14 cellular contexts compared by ENCODE assay signal in the genomic region with DNA sequence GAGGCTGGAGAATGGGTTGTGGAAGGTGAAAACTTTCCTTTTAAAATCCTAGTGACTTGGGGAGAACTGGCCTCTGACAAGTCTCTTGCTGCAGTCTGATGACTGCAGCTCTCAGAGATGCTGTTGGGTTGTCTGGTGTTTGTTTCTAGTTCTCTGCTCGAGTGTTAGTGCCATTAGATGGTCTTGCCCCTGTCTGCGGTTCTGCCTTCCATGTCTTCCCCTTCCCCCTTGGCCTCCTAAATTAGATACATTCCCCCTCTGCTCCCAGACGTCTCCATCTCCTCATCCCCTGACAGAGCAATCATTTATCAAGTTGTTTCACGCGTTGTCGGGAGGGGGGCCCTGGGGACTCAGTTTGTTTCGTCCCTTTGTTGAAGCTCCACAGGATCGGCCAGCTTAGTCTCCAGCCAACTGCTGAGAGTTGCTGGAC.
DNase-seq lines count a peak whose midpoint lies in the region; ATAC-seq and TF ChIP-seq lines count a peak whose summit lies in the region.
"Had no signal": no experiment of that assay in that cellular context is flagged by ENCODE, and none has a peak within 500 bp of the region (broad histone marks: within the 10 kb centered on the region; RNA-seq: fewer than 3 reads in every experiment).

No MANE protein-coding gene starts in this region.

- H4K20me1 ChIP-seq in PC-3 (ENCODE audit: low read length) = no peaks in the 10 kb centered on the region

- H3K4me1 ChIP-seq in HUES6 (ENCODE audit: control insufficient read depth, insufficient read depth, low read length) (peaks cover 67% of the 10 kb centered on the region), PC-3 (ENCODE audit: insufficient read depth, low read length) (no peaks in the 10 kb centered on the region), ovary (ENCODE audit: insufficient read depth) (peaks cover 2% of the 10 kb centered on the region)

- intact Hi-C loops in sciatic nerve (cut with DNase I) (no loop called here), PC-3 (cut with micrococcal nuclease) (no loop called here), ovary (cut with DNase I) (no loop called here)

- DNase-seq in cerebellum (ENCODE audit: low spot score) (peak; percentile 34), inferior parietal cortex (ENCODE audit: extremely low spot score) (peak; percentile 74), sciatic nerve (ENCODE audit: low spot score) (no peak), PC-3 (no peak), ovary (no peak)
- DNase-seq in activated CD8-positive, alpha-beta memory T cell treated with anti-CD3 and anti-CD28 coated beads for 24 hours = no peak
- DNase-seq: CD8-positive, alpha-beta memory T cell; dermis blood vessel endothelial cell; mucosa of descending colon; NCI-H1930; stimulated activated CD8-positive, alpha-beta memory T cell treated with anti-CD3 and anti-CD28 coated beads, Interleukin-4, amount 100 ng/mL, for 48 hours; T-helper 2 cell had no signal

- H3K27me3 ChIP-seq in HUES6 (ENCODE audit: control insufficient read depth, insufficient read depth, low read length) (no peaks in the 10 kb centered on the region), PC-3 (ENCODE audit: low read length) (peaks cover 55% of the 10 kb centered on the region), ovary (no peaks in the 10 kb centered on the region)

- CTCF ChIA-PET in PC-3 (lab: Charles Lee) = no interaction called here

- H3F3A ChIP-seq in PC-3 (ENCODE audit: low read length, unreplicated experiment) = no peaks in the 10 kb centered on the region

- H2AFZ ChIP-seq in PC-3 (ENCODE audit: low read length) = no peak overlapping the region

- no peak overlapping the region for H3K9ac ChIP-seq in HUES6 (ENCODE audit: low read length)
- no peak overlapping the region for H3K9ac ChIP-seq in PC-3 (ENCODE audit: low read length)

- no peak for TF ChIP-seq CTCF in PC-3 (conservative IDR thresholded peaks at IDR 0.05; ENCODE audit: low read depth, low read length)
- TF ChIP-seq CTCF in ovary (IDR thresholded peaks at IDR 0.05) = no peak

- no peak for TF ChIP-seq EP300 in ovary (IDR thresholded peaks at IDR 0.05)

- no peaks in the 10 kb centered on the region for H3K79me2 ChIP-seq in PC-3 (ENCODE audit: low read length)

- no peaks in the 10 kb centered on the region for H3K9me3 ChIP-seq in HUES6 (ENCODE audit: control insufficient read depth, insufficient read depth, low read depth, low read length)
- no peaks in the 10 kb centered on the region for H3K9me3 ChIP-seq in PC-3 (ENCODE audit: low read length)
- no peaks in the 10 kb centered on the region for H3K9me3 ChIP-seq in ovary
- H3K9me3 ChIP-seq: mucosa of descending colon had no signal

- H3K27ac ChIP-seq in HUES6 (ENCODE audit: low read depth, low read length) (peak overlapping the region; percentile 4; the same call in 1 of the 2 replicates), PC-3 (ENCODE audit: low read length) (no peak overlapping the region), ovary (no peak overlapping the region)

- BruUV-seq in PC-3 (replicated peaks; lab: Mats Ljungman, UMichigan) = no TSS peak

- ATAC-seq in sciatic nerve = peak; percentile 64
- ATAC-seq in GM19351 (IDR thresholded peaks at IDR 0.05; ENCODE audit: unreplicated experiment) = no peak
- no peak for ATAC-seq in PC-3
- ATAC-seq: mucosa of descending colon had no signal

- H3K9me2 ChIP-seq in PC-3 (replicated peaks; ENCODE audit: low read length) = no peaks in the 10 kb centered on the region

- no peak for TF ChIP-seq POLR2A in ovary (IDR thresholded peaks at IDR 0.05)

- H3K36me3 ChIP-seq in HUES6 (ENCODE audit: control insufficient read depth, insufficient read depth, low read length) (no peaks in the 10 kb centered on the region), PC-3 (ENCODE audit: low read depth, low read length) (no peaks in the 10 kb centered on the region), ovary (no peaks in the 10 kb centered on the region)

- WGBS in ovary, 3 donors = 37 to 40% (median 39%) methylated on average over 8 of the region's 8 CpGs

- H3K4me3 ChIP-seq in HUES6 (ENCODE audit: low read depth, low read length) = peak overlapping the region; percentile 22
- no peak overlapping the region for H3K4me3 ChIP-seq in PC-3 (ENCODE audit: low read length)
- H3K4me3 ChIP-seq in ovary = no peak overlapping the region
- H3K4me3 ChIP-seq: mucosa of descending colon had no signal

- no peak overlapping the region for H3K4me2 ChIP-seq in PC-3 (ENCODE audit: low read length)

- POLR2A ChIA-PET in PC-3 (lab: Charles Lee; ENCODE audit: unreplicated experiment) = no interaction called here

Comparison
In these comparisons a context has a peak if more than half of its experiments do, and no peak if none do; other contexts are left out.
1. DNase-seq: peak in cerebellum (single experiment) and inferior parietal cortex (single experiment); none in sciatic nerve (single experiment), activated CD8-positive, alpha-beta memory T cell treated with anti-CD3 and anti-CD28 coated beads for 24 hours (single experiment), PC-3 (single experiment) and ovary (0 of 5).